Comparison of ENCODE assay signal across 9 cellular contexts in genomic region chr5:85049020-85049419, GRCh38.
DNase-seq lines count a peak whose midpoint lies in the region; ATAC-seq and TF ChIP-seq lines count a peak whose summit lies in the region.
"Had no signal": no experiment of that assay in that cellular context is flagged by ENCODE, and none has a peak within 500 bp of the region (broad histone marks: within the 10 kb centered on the region; RNA-seq: fewer than 3 reads in every experiment).

No MANE protein-coding gene starts in this region.

- no peaks in the 10 kb centered on the region for H3K36me3 Mint-ChIP-seq in endodermal cell (ENCODE audit: low read depth)
- H3K36me3 Mint-ChIP-seq in effector memory CD8-positive, alpha-beta T cell (ENCODE audit: insufficient read depth): no peaks in the 10 kb centered on the region

- H3K23ac ChIP-seq in trophoblast cell (ENCODE audit: low read length): no peak overlapping the region

- no peaks in the 10 kb centered on the region for H3K9me3 Mint-ChIP-seq in endodermal cell
- H3K9me3 Mint-ChIP-seq in effector memory CD8-positive, alpha-beta T cell: peaks cover 6 to 7% of the 10 kb centered on the region in 2 donors
- H3K9me3 Mint-ChIP-seq: dendritic cell treated with granulocyte-macrophage colony-stimulating factor and Interleukin-4, amounts not matched to agents 40 ng/mL and 50 ng/mL, for 4 days had no signal

- no peak overlapping the region for H4K8ac ChIP-seq in trophoblast cell (ENCODE audit: low read depth, low read length)

- H2BK120ac ChIP-seq in trophoblast cell (ENCODE audit: insufficient read depth, low read length, poor library complexity): no peak overlapping the region

- H3K4me1 Mint-ChIP-seq in endodermal cell: peaks cover 2% of the 10 kb centered on the region
- no peaks in the 10 kb centered on the region for H3K4me1 Mint-ChIP-seq in effector memory CD8-positive, alpha-beta T cell (ENCODE audit: low read depth in 2 of 2)

- H3K27me3 Mint-ChIP-seq in endodermal cell (ENCODE audit: insufficient read depth): no peaks in the 10 kb centered on the region
- H3K27me3 Mint-ChIP-seq in effector memory CD8-positive, alpha-beta T cell: no peaks in the 10 kb centered on the region
- H3K27me3 Mint-ChIP-seq: dendritic cell treated with granulocyte-macrophage colony-stimulating factor and Interleukin-4, amounts not matched to agents 40 ng/mL and 50 ng/mL, for 4 days had no signal

- H3K27ac ChIP-seq in endodermal cell (ENCODE audit: low read depth, low read length): no peak overlapping the region
- H3K27ac ChIP-seq in trophoblast cell (ENCODE audit: low read depth, low read length): no peak overlapping the region

- H2AFZ ChIP-seq in trophoblast cell (ENCODE audit: insufficient read depth, low read length, poor library complexity): no peak overlapping the region

- H3K27ac Mint-ChIP-seq in endodermal cell: no peak overlapping the region
- H3K27ac Mint-ChIP-seq in effector memory CD8-positive, alpha-beta T cell: no peak overlapping the region
- H3K27ac Mint-ChIP-seq: dendritic cell treated with granulocyte-macrophage colony-stimulating factor and Interleukin-4, amounts not matched to agents 40 ng/mL and 50 ng/mL, for 4 days had no signal

- no peaks in the 10 kb centered on the region for H3K36me3 ChIP-seq in endodermal cell (ENCODE audit: control insufficient read depth, insufficient read depth, low read length)
- H3K36me3 ChIP-seq in trophoblast cell (ENCODE audit: control insufficient read depth in 1 of 2, insufficient read depth in 2 of 2, low read length in 2 of 2): no peaks in the 10 kb centered on the region

- no peak overlapping the region for H3K4me3 Mint-ChIP-seq in endodermal cell
- no peak overlapping the region for H3K4me3 Mint-ChIP-seq in effector memory CD8-positive, alpha-beta T cell
- H3K4me3 Mint-ChIP-seq: dendritic cell treated with granulocyte-macrophage colony-stimulating factor and Interleukin-4, amounts not matched to agents 40 ng/mL and 50 ng/mL, for 4 days had no signal

- H3K79me2 ChIP-seq in trophoblast cell (ENCODE audit: control insufficient read depth, insufficient read depth, low read length, poor library complexity): no peaks in the 10 kb centered on the region

- H3K27me3 ChIP-seq in endodermal cell (ENCODE audit: control insufficient read depth, insufficient read depth, low read length, poor library complexity, severe bottlenecking) (no peaks in the 10 kb centered on the region), trophoblast cell (ENCODE audit: insufficient read depth, low read length) (no peaks in the 10 kb centered on the region)

- no peak overlapping the region for H3K9ac ChIP-seq in endodermal cell (ENCODE audit: extremely low read depth, low read length, poor library complexity, severe bottlenecking)
- no peak overlapping the region for H3K9ac ChIP-seq in trophoblast cell (ENCODE audit: low read length)

- 16% methylated on average over 1 of the region's 1 CpG; no CpG with 5 or more reads in 1 of the 2 experiments for WGBS in endodermal cell (ENCODE audit: insufficient coverage in 1 of 2, insufficient read length in 1 of 2), 2 experiments
- no CpG with 5 or more reads among the region's 1 CpG for WGBS in trophoblast cell (ENCODE audit: extremely low coverage, insufficient coverage, insufficient read length)

- no peak overlapping the region for H2BK5ac ChIP-seq in trophoblast cell (ENCODE audit: low read depth, low read length, poor library complexity)

- ATAC-seq in GM18868 (IDR thresholded peaks at IDR 0.05; ENCODE audit: unreplicated experiment): peak; percentile 62
- ATAC-seq in sciatic nerve: no peak
- no peak for ATAC-seq in effector memory CD8-positive, alpha-beta T cell (replicated peaks)

- H4K91ac ChIP-seq in trophoblast cell (ENCODE audit: low read depth, low read length): no peak overlapping the region

- H3K9me3 ChIP-seq in endodermal cell (ENCODE audit: control insufficient read depth, low read length) (no peaks in the 10 kb centered on the region), trophoblast cell (ENCODE audit: insufficient read depth, low read depth, low read length) (no peaks in the 10 kb centered on the region)

- peak; percentile 77 for TF ChIP-seq CTCF in endodermal cell (conservative IDR thresholded peaks at IDR 0.05)

- intact Hi-C loops in sciatic nerve (cut with DNase I): no loop called here

- no peak overlapping the region for H2AK5ac ChIP-seq in trophoblast cell (ENCODE audit: low read length)

- H4K12ac ChIP-seq in trophoblast cell (ENCODE audit: low read depth, low read length): no peak overlapping the region

- DNase-seq in NCI-H226 (peak; percentile 41), endodermal cell (peak; percentile 65), trophoblast cell (peak; percentile 3 to 14), MV-4-11 (lab: John Stamatoyannopoulos, UW) (no peak), sciatic nerve (ENCODE audit: low spot score) (no peak), ureter (ENCODE audit: low spot score) (no peak)
- no peak for DNase-seq in effector memory CD8-positive, alpha-beta T cell

- H3K4me2 ChIP-seq in trophoblast cell (ENCODE audit: low read length): no peak overlapping the region

- no peak overlapping the region for H3K18ac ChIP-seq in trophoblast cell (ENCODE audit: low read length)

- H3K4me3 ChIP-seq in endodermal cell (ENCODE audit: low read length) (no peak overlapping the region), trophoblast cell (ENCODE audit: low read depth, low read length) (no peak overlapping the region)

- no peak overlapping the region for H3K4ac ChIP-seq in trophoblast cell (ENCODE audit: low read depth, low read length)

- no peaks in the 10 kb centered on the region for H3K79me1 ChIP-seq in trophoblast cell (ENCODE audit: low read length)

- H3K4me1 ChIP-seq in endodermal cell (ENCODE audit: control insufficient read depth, insufficient read depth, low read length) (no peaks in the 10 kb centered on the region), trophoblast cell (ENCODE audit: control insufficient read depth in 1 of 2, insufficient read depth in 2 of 2, low read length in 2 of 2) (peaks cover 0 to 3% of the 10 kb centered on the region in 2 experiments)

- H2BK12ac ChIP-seq in trophoblast cell (ENCODE audit: low read length): no peak overlapping the region

- H3K14ac ChIP-seq in trophoblast cell (ENCODE audit: low read length): no peak overlapping the region

Comparison
In these comparisons a context has a peak if more than half of its experiments do, and no peak if none do; other contexts are left out.
1. DNase-seq: peak in NCI-H226 (single experiment), endodermal cell (single experiment) and trophoblast cell (2 of 2); none in MV-4-11 (single experiment), sciatic nerve (single experiment), effector memory CD8-positive, alpha-beta T cell (0 of 3) and ureter (single experiment).